In genomic region chr17:74744714-74745547, GRCh38 we compare ENCODE assay signal across 9 cellular contexts. TPM values are rescaled to one million over a fixed set of nuclear protein-coding genes. Genes with fewer than 3 reads are reported as not detected.
A peak's percentile ranks its signal among the peaks of the same experiment; 100 is the strongest.
DNase-seq lines count a peak whose midpoint lies in the region; ATAC-seq, FAIRE-seq and TF ChIP-seq lines count a peak whose summit lies in the region.
"Had no signal": no experiment of that assay in that cellular context is flagged by ENCODE, and none has a peak within 500 bp of the region (broad histone marks: within the 10 kb centered on the region; RNA-seq: fewer than 3 reads in every experiment).

No MANE protein-coding gene starts in this region.

- H3K79me2 ChIP-seq in keratinocyte (ENCODE audit: control insufficient read depth, insufficient read depth, low read length), result peaks cover 14% of the 10 kb centered on the region

- POLR2A ChIA-PET in WTC11 (lab: Charles Lee), result interaction anchor here (0.6 to 3.0 kb wide), 8 partner anchors 8 to 88 kb away, joined by 3 to 14 read pairs (median 5); partner anchors contain the start of genes NAT9 and RAB37

- H3K4me1 ChIP-seq in keratinocyte (ENCODE audit: control insufficient read depth, extremely low read depth, insufficient read depth, low read length), result peaks cover 8% of the 10 kb centered on the region

- H3K4me2 ChIP-seq in keratinocyte (ENCODE audit: control insufficient read depth, extremely low read depth, insufficient read depth, low read depth, low read length), result peak overlapping the region; percentile 74

- dilution Hi-C loops in keratinocyte (cut with MboI; ENCODE audit: extremely low pct_ligation_motif_present, low sequenced_read_pairs), result no loop called here

- H3K27me3 Mint-ChIP-seq in WTC11 (ENCODE audit: low read depth), result 0 out of 2 replicates have a peak, but pooled peaks cover under 1% of the 10 kb centered on the region

- CTCF ChIA-PET in WTC11 (lab: Charles Lee), result interaction anchor here (0.6 to 4.5 kb wide), 50 partner anchors 8 to 381 kb away, joined by 3 to 262 read pairs (median 4); partner anchors contain the start of genes FDXR, GRIN2C, NAT9 and RAB37

- H3K27ac Mint-ChIP-seq in WTC11, result no peak overlapping the region

- H3K27me3 ChIP-seq in bronchial epithelial cell (ENCODE audit: control insufficient read depth, insufficient read depth, low read length) (no peaks in the 10 kb centered on the region), keratinocyte (ENCODE audit: control insufficient read depth, extremely low read depth, insufficient read depth, low read length) (peaks cover 7% of the 10 kb centered on the region)

- H3K36me3 ChIP-seq in bronchial epithelial cell (ENCODE audit: control insufficient read depth, insufficient read depth, low read length) (no peaks in the 10 kb centered on the region), keratinocyte (ENCODE audit: control insufficient read depth in 2 of 2, extremely low read depth in 1 of 2, insufficient read depth in 2 of 2, low read length in 2 of 2) (no peaks in the 10 kb centered on the region)

- H3K36me3 Mint-ChIP-seq in WTC11, result no peaks in the 10 kb centered on the region

- peaks cover 1% of the 10 kb centered on the region for H3K9me1 ChIP-seq in keratinocyte (ENCODE audit: control insufficient read depth, extremely low read depth, insufficient read depth, low read length)

- peak overlapping the region; percentile 63 for H3K4me3 Mint-ChIP-seq in WTC11

- DNase-seq in DMS 273 (lab: John Stamatoyannopoulos, UW; ENCODE audit: unreplicated experiment) (peak; percentile 86), DMS 273 treated with DMSO at 0.1 percent for 48 hours (lab: John Stamatoyannopoulos, UW) (no peak), NCI-H146 treated with DMSO at 0.1 percent for 48 hours (lab: John Stamatoyannopoulos, UW; ENCODE audit: unreplicated experiment) (peak; percentile 25), WTC11 (ENCODE audit: low spot score) (peak; percentile 95), bronchial epithelial cell (ENCODE audit: low read depth) (peak; percentile 52), keratinocyte (ENCODE audit: low read depth, low spot score) (no peak)
- peak; percentile 75 to 78 for DNase-seq in stimulated activated CD4-positive, alpha-beta T cell treated with anti-CD3 and anti-CD28 coated beads, Interleukin-15, amount 100 ng/mL, for 1 hour (ENCODE audit: low read depth in 1 of 2, low spot score in 1 of 2)

- ATAC-seq in WTC11 (peak; percentile 36), GM19463 (IDR thresholded peaks at IDR 0.05; ENCODE audit: unreplicated experiment) (no peak)

- H3K4me1 Mint-ChIP-seq in WTC11, result peaks cover 49% of the 10 kb centered on the region

- FAIRE-seq in bronchial epithelial cell (lab: Jason Lieb, UNC) (no peak), keratinocyte (lab: Jason Lieb, UNC) (peak; percentile 26)
- FAIRE-seq: A204.1 had no signal

- H2AFZ ChIP-seq in keratinocyte (ENCODE audit: control insufficient read depth, low read length), result peak overlapping the region; percentile 88

- no peaks in the 10 kb centered on the region for H3K9me3 ChIP-seq in keratinocyte (ENCODE audit: control insufficient read depth, low read depth, low read length)

- no peak overlapping the region for H3K27ac ChIP-seq in keratinocyte (ENCODE audit: control insufficient read depth, insufficient read depth, low read length)

- H4K20me1 ChIP-seq in keratinocyte (ENCODE audit: control insufficient read depth, extremely low read depth, insufficient read depth, low read length), result peaks cover 2% of the 10 kb centered on the region

- TF ChIP-seq CTCF in WTC11 (IDR thresholded peaks at IDR 0.05) (peak; percentile 99), bronchial epithelial cell (IDR thresholded peaks at IDR 0.05; ENCODE audit: insufficient read depth, low read length, severe bottlenecking) (peak; percentile 100), keratinocyte (optimal IDR thresholded peaks at IDR 0.05 in 1 of 3, IDR thresholded peaks at IDR 0.05 in 1 of 3, conservative IDR thresholded peaks at IDR 0.05 in 1 of 3; ENCODE audit: extremely low read depth in 1 of 3, insufficient read depth in 2 of 3, low read length in 3 of 3) (peak; percentile 94 to 100 (median 99))

- peak overlapping the region; percentile 16 for H3K4me3 ChIP-seq in bronchial epithelial cell (ENCODE audit: low read depth, low read length)
- peak overlapping the region in 1 of 3 experiments; percentile 24 for H3K4me3 ChIP-seq in keratinocyte (ENCODE audit: control insufficient read depth in 2 of 3, extremely low read depth in 1 of 3, insufficient read depth in 2 of 3, low read depth in 1 of 3, low read length in 3 of 3)

- H3K9me3 Mint-ChIP-seq in WTC11, result peaks cover 7% of the 10 kb centered on the region; the same call in 1 of the 2 replicates

- peak overlapping the region; percentile 19 for H3K9ac ChIP-seq in keratinocyte (ENCODE audit: control insufficient read depth, extremely low read depth, insufficient read depth, low read length)

TF ChIP-seq in WTC11, 78 proteins besides CTCF, POLR2A, EP300 and RAD21 (continues in another document):
- TF ChIP-seq PRDM15 (CRISPR knock-in tag; IDR thresholded peaks at IDR 0.05), result no peak
- peak; percentile 25; the same call in 1 of the 2 replicates for TF ChIP-seq ZNF263 (CRISPR knock-in tag; IDR thresholded peaks at IDR 0.05; ENCODE audit: low read depth)

RNA-seq across cellular contexts. Expression of gene NHERF1, which starts 3.5 kb away (rescaled TPM):
- 86.9 to 111 TPM (median 97.1 TPM) in 3 replicates for total RNA-seq in WTC11 (2021)
- 35.3 and 55.8 TPM in 2 replicates for total RNA-seq in bronchial epithelial cell
- 30.6 to 48.8 TPM (median 45.6 TPM) in 3 replicates for polyA plus RNA-seq in keratinocyte
- 11.9 TPM for polyA plus RNA-seq in keratinocyte (2011; ENCODE audit: low read depth)
- polyA plus RNA-seq in keratinocyte (2011; cell fraction: cytosol; rRNA removed), result 36.4 and 42.2 TPM in 2 replicates
- 33.6 and 37.3 TPM in 2 replicates for polyA plus RNA-seq in keratinocyte (2011; cell fraction: nucleus; rRNA removed)
- 28.0 and 41.5 TPM in 2 replicates for polyA plus RNA-seq in keratinocyte (2012; ENCODE audit: low replicate concordance)
- polyA minus RNA-seq in keratinocyte, result 37.5 to 59.3 TPM (median 43.8 TPM) in 3 replicates
- polyA minus RNA-seq in keratinocyte (2011; cell fraction: cytosol; rRNA and poly(A)+ RNA removed), result 28.4 TPM
- polyA minus RNA-seq in keratinocyte (2011; cell fraction: nucleus; rRNA and poly(A)+ RNA removed), result 11.5 and 12.3 TPM in 2 replicates

RNA-seq across cellular contexts. Expression of gene RAB37, which starts 7.9 kb away (rescaled TPM):
- total RNA-seq in WTC11 (2021) (8.8 to 9.4 TPM (median 8.9 TPM) in 3 replicates), bronchial epithelial cell (under 0.01 and 0.38 TPM in 2 replicates)
- polyA plus RNA-seq in keratinocyte, result 0.03 to 0.09 TPM (median 0.05 TPM) in 3 replicates
- polyA plus RNA-seq in keratinocyte (2011; ENCODE audit: low read depth), result not detected
- polyA plus RNA-seq in keratinocyte (2011; cell fraction: cytosol; rRNA removed), result 0.03 and 0.07 TPM in 2 replicates
- 0.09 and 0.17 TPM in 2 replicates for polyA plus RNA-seq in keratinocyte (2011; cell fraction: nucleus; rRNA removed)
- polyA plus RNA-seq in keratinocyte (2012; ENCODE audit: low replicate concordance), result 0.08 TPM in 1 of 2 replicates, not detected in the other
- polyA minus RNA-seq in keratinocyte, result not detected in 3 replicates
- not detected for polyA minus RNA-seq in keratinocyte (2011; cell fraction: cytosol; rRNA and poly(A)+ RNA removed)
- polyA minus RNA-seq in keratinocyte (2011; cell fraction: nucleus; rRNA and poly(A)+ RNA removed), result not detected in 2 replicates

RNA-seq across cellular contexts. Expression of gene NAT9, which starts 31.2 kb away (rescaled TPM):
- 66.0 to 71.2 TPM (median 67.1 TPM) in 3 replicates for total RNA-seq in WTC11 (2021)
- total RNA-seq in bronchial epithelial cell, result 35.8 and 64.5 TPM in 2 replicates
- polyA plus RNA-seq in keratinocyte, result 34.6 to 49.8 TPM (median 36.9 TPM) in 3 replicates
- polyA plus RNA-seq in keratinocyte (2011; ENCODE audit: low read depth), result 31.2 TPM
- polyA plus RNA-seq in keratinocyte (2011; cell fraction: cytosol; rRNA removed), result 15.9 and 21.8 TPM in 2 replicates
- 135 and 136 TPM in 2 replicates for polyA plus RNA-seq in keratinocyte (2011; cell fraction: nucleus; rRNA removed)
- polyA plus RNA-seq in keratinocyte (2012; ENCODE audit: low replicate concordance), result 39.2 and 43.4 TPM in 2 replicates
- 24.3 to 33.1 TPM (median 26.9 TPM) in 3 replicates for polyA minus RNA-seq in keratinocyte
- 15.2 TPM for polyA minus RNA-seq in keratinocyte (2011; cell fraction: cytosol; rRNA and poly(A)+ RNA removed)
- 26.9 and 35.3 TPM in 2 replicates for polyA minus RNA-seq in keratinocyte (2011; cell fraction: nucleus; rRNA and poly(A)+ RNA removed)

RNA-seq across cellular contexts. Expression of gene CD300LF, which starts 32.2 kb away (rescaled TPM):
- not detected in 3 replicates for total RNA-seq in WTC11 (2021)
- not detected in 2 replicates for total RNA-seq in bronchial epithelial cell
- polyA plus RNA-seq in keratinocyte, result not detected in 3 replicates
- polyA plus RNA-seq in keratinocyte (2011; ENCODE audit: low read depth), result not detected
- not detected in 2 replicates for polyA plus RNA-seq in keratinocyte (2011; cell fraction: cytosol; rRNA removed)
- polyA plus RNA-seq in keratinocyte (2011; cell fraction: nucleus; rRNA removed), result not detected in 2 replicates
- not detected in 2 replicates for polyA plus RNA-seq in keratinocyte (2012; ENCODE audit: low replicate concordance)
- polyA minus RNA-seq in keratinocyte, result not detected in 3 replicates
- polyA minus RNA-seq in keratinocyte (2011; cell fraction: cytosol; rRNA and poly(A)+ RNA removed), result not detected
- not detected in 2 replicates for polyA minus RNA-seq in keratinocyte (2011; cell fraction: nucleus; rRNA and poly(A)+ RNA removed)

Comparison
In these comparisons a context has a peak if more than half of its experiments do, and no peak if none do; other contexts are left out.
1. DNase-seq: peak in DMS 273 (single experiment), NCI-H146 treated with DMSO at 0.1 percent for 48 hours (single experiment), WTC11 (single experiment), bronchial epithelial cell (single experiment) and stimulated activated CD4-positive, alpha-beta T cell treated with anti-CD3 and anti-CD28 coated beads, Interleukin-15, amount 100 ng/mL, for 1 hour (2 of 2); none in DMS 273 treated with DMSO at 0.1 percent for 48 hours (single experiment) and keratinocyte (single experiment).
2. Peak in every context shown above with its lines, with median percentiles within 50 percentile points of each other: CTCF ChIP-seq.